In genomic region chr3:138694287-138695007, GRCh38 we compare ENCODE assay signal across 11 cellular contexts.
DNase-seq lines count a peak whose midpoint lies in the region; ATAC-seq and TF ChIP-seq lines count a peak whose summit lies in the region.
"Had no signal": no experiment of that assay in that cellular context is flagged by ENCODE, and none has a peak within 500 bp of the region (broad histone marks: within the 10 kb centered on the region; RNA-seq: fewer than 3 reads in every experiment).

No MANE protein-coding gene starts in this region.

- H3K36me3 Mint-ChIP-seq in osteocyte (ENCODE audit: unreplicated experiment), result peaks cover 6% of the 10 kb centered on the region
- H3K36me3 Mint-ChIP-seq: activated CD8-positive, alpha-beta memory T cell treated with anti-CD3 and anti-CD28 coated beads, Interleukin-2, amount 10 ng/mL, durations not matched to agents 7 days and 5 days had no signal

- DNase-seq in Daoy (ENCODE audit: low read depth), result peak; percentile 92
- peak; percentile 17 for DNase-seq in OCI-M1 (lab: John Stamatoyannopoulos, UW)
- peak; percentile 64 for DNase-seq in epithelial cell of prostate (ENCODE audit: low read depth, low spot score)
- no peak for DNase-seq in osteocyte (ENCODE audit: extremely low spot score, unreplicated experiment)
- DNase-seq in COR-L47 (lab: John Stamatoyannopoulos, UW), result no peak
- DNase-seq in activated T-cell treated with anti-CD3 and anti-CD28 coated beads, Interleukin-2, amount 50 U/mL, for 1 hour, result no peak
- DNase-seq: activated CD8-positive, alpha-beta memory T cell treated with anti-CD3 and anti-CD28 coated beads, Interleukin-2, amount 10 ng/mL, durations not matched to agents 7 days and 5 days; Karpas-422; Right ventricle myocardium superior had no signal

- peaks cover 11% of the 10 kb centered on the region for H3K4me1 Mint-ChIP-seq in osteocyte (ENCODE audit: unreplicated experiment)
- H3K4me1 Mint-ChIP-seq: activated CD8-positive, alpha-beta memory T cell treated with anti-CD3 and anti-CD28 coated beads, Interleukin-2, amount 10 ng/mL, durations not matched to agents 7 days and 5 days had no signal

- no peak overlapping the region for H3K4me3 Mint-ChIP-seq in osteocyte (ENCODE audit: unreplicated experiment)
- H3K4me3 Mint-ChIP-seq: activated CD8-positive, alpha-beta memory T cell treated with anti-CD3 and anti-CD28 coated beads, Interleukin-2, amount 10 ng/mL, durations not matched to agents 7 days and 5 days had no signal

- peak overlapping the region; percentile 78 for H3K27ac Mint-ChIP-seq in osteocyte (ENCODE audit: unreplicated experiment)
- H3K27ac Mint-ChIP-seq: activated CD8-positive, alpha-beta memory T cell treated with anti-CD3 and anti-CD28 coated beads, Interleukin-2, amount 10 ng/mL, durations not matched to agents 7 days and 5 days had no signal

- no peaks in the 10 kb centered on the region for H3K9me3 Mint-ChIP-seq in osteocyte (ENCODE audit: unreplicated experiment)

- ATAC-seq in HG02852 (IDR thresholded peaks at IDR 0.05; ENCODE audit: unreplicated experiment), result no peak
- no peak for ATAC-seq in HG03280 (IDR thresholded peaks at IDR 0.05; ENCODE audit: unreplicated experiment)
- ATAC-seq: activated CD8-positive, alpha-beta memory T cell treated with anti-CD3 and anti-CD28 coated beads, Interleukin-2, amount 10 ng/mL, durations not matched to agents 7 days and 5 days had no signal

- TF ChIP-seq CTCF in osteocyte (IDR thresholded peaks at IDR 0.05), result no peak

- H3K27ac ChIP-seq in epithelial cell of prostate, result peak overlapping the region; percentile 19

- no peaks in the 10 kb centered on the region for H3K27me3 Mint-ChIP-seq in osteocyte (ENCODE audit: unreplicated experiment)
- H3K27me3 Mint-ChIP-seq: activated CD8-positive, alpha-beta memory T cell treated with anti-CD3 and anti-CD28 coated beads, Interleukin-2, amount 10 ng/mL, durations not matched to agents 7 days and 5 days had no signal

Comparison
In these comparisons a context has a peak if more than half of its experiments do, and no peak if none do; other contexts are left out.
1. DNase-seq: peak in Daoy (single experiment), OCI-M1 (single experiment) and epithelial cell of prostate (single experiment); none in osteocyte (single experiment), COR-L47 (single experiment) and activated T-cell treated with anti-CD3 and anti-CD28 coated beads, Interleukin-2, amount 50 U/mL, for 1 hour (single experiment).